In genomic region chr1:150322310-150322709, GRCh38 we compare ENCODE assay signal across 8 cellular contexts. TPM values are rescaled to one million over a fixed set of nuclear protein-coding genes. Genes with fewer than 3 reads are reported as not detected.
DNase-seq lines count a peak whose midpoint lies in the region; ATAC-seq, FAIRE-seq and TF ChIP-seq lines count a peak whose summit lies in the region.

No MANE protein-coding gene starts in this region.

- H3K4me3 Mint-ChIP-seq in activated CD8-positive, alpha-beta memory T cell treated with anti-CD3 and anti-CD28 coated beads, Interleukin-2, amount 10 ng/mL, durations not matched to agents 7 days and 5 days, result peak overlapping the region; percentile 94
- H3K4me3 Mint-ChIP-seq in WTC11, result peak overlapping the region; percentile 99

- no peaks in the 10 kb centered on the region for H3K9me3 ChIP-seq in right cardiac atrium (ENCODE audit: control insufficient read depth, low read length)
- H3K9me3 ChIP-seq in stomach smooth muscle (ENCODE audit: control insufficient read depth in 2 of 2, low read length in 2 of 2), result no peaks in the 10 kb centered on the region

- peaks cover 33% of the 10 kb centered on the region for H3K4me1 Mint-ChIP-seq in activated CD8-positive, alpha-beta memory T cell treated with anti-CD3 and anti-CD28 coated beads, Interleukin-2, amount 10 ng/mL, durations not matched to agents 7 days and 5 days
- H3K4me1 Mint-ChIP-seq in WTC11, result peaks cover 5% of the 10 kb centered on the region

- WGBS in right cardiac atrium, result 84% methylated on average over 3 of the region's 3 CpGs

- intact Hi-C loops in right cardiac atrium (cut with DNase I), result loop anchor here in 1 of 4 donors (10.0 kb wide), 1 partner anchor 68 kb away; the partner anchor contains the start of gene CA14

- FAIRE-seq in RCC 7860 (lab: Jason Lieb, UNC), result no peak

- CTCF ChIA-PET in activated CD8-positive, alpha-beta memory T cell treated with anti-CD3 and anti-CD28 coated beads, Interleukin-2, amount 10 ng/mL, durations not matched to agents 7 days and 5 days (lab: Charles Lee), result interaction anchor here (0.6 to 1.1 kb wide), 5 partner anchors 16 to 66 kb away, joined by 3 to 6 read pairs (median 3); no protein-coding TSS in a partner anchor
- CTCF ChIA-PET in WTC11 (lab: Charles Lee), result no interaction called here

- DNase-seq in activated CD8-positive, alpha-beta memory T cell treated with anti-CD3 and anti-CD28 coated beads, Interleukin-2, amount 10 ng/mL, durations not matched to agents 7 days and 5 days, result peak; percentile 54
- DNase-seq in activated CD8-positive, alpha-beta memory T cell treated with anti-CD3 and anti-CD28 coated beads, Interleukin-2, amount 50 U/mL, for 4 hours, result no peak
- DNase-seq in WTC11 (ENCODE audit: low spot score), result no peak
- DNase-seq in right cardiac atrium, result no peak
- DNase-seq in RCC 7860 (ENCODE audit: low spot score), result no peak
- no peak for DNase-seq in NCI-H187 (lab: John Stamatoyannopoulos, UW)

- peak; percentile 29 for ATAC-seq in activated CD8-positive, alpha-beta memory T cell treated with anti-CD3 and anti-CD28 coated beads, Interleukin-2, amount 10 ng/mL, durations not matched to agents 7 days and 5 days
- ATAC-seq in WTC11, result no peak
- ATAC-seq in right cardiac atrium, result no peak
- ATAC-seq in HG03378 (IDR thresholded peaks at IDR 0.05; ENCODE audit: unreplicated experiment), result no peak

- H3K4me1 ChIP-seq in right cardiac atrium (ENCODE audit: control insufficient read depth, insufficient read depth, low read length) (no peaks in the 10 kb centered on the region), stomach smooth muscle (ENCODE audit: control insufficient read depth, insufficient read depth, low read length) (peaks cover 8% of the 10 kb centered on the region)

- H3K9ac ChIP-seq in stomach smooth muscle (ENCODE audit: low read length in 2 of 2), result peak overlapping the region; percentile 92 to 93

- POLR2A ChIA-PET in WTC11 (lab: Charles Lee), result no interaction called here

- H3K27ac Mint-ChIP-seq in activated CD8-positive, alpha-beta memory T cell treated with anti-CD3 and anti-CD28 coated beads, Interleukin-2, amount 10 ng/mL, durations not matched to agents 7 days and 5 days, result peak overlapping the region; percentile 97
- peak overlapping the region; percentile 60; the same call in 1 of the 2 replicates for H3K27ac Mint-ChIP-seq in WTC11

- no peaks in the 10 kb centered on the region for H3K27me3 Mint-ChIP-seq in activated CD8-positive, alpha-beta memory T cell treated with anti-CD3 and anti-CD28 coated beads, Interleukin-2, amount 10 ng/mL, durations not matched to agents 7 days and 5 days
- no peaks in the 10 kb centered on the region for H3K27me3 Mint-ChIP-seq in WTC11 (ENCODE audit: low read depth)

- no peaks in the 10 kb centered on the region for H3K9me3 Mint-ChIP-seq in activated CD8-positive, alpha-beta memory T cell treated with anti-CD3 and anti-CD28 coated beads, Interleukin-2, amount 10 ng/mL, durations not matched to agents 7 days and 5 days (ENCODE audit: low read depth)
- H3K9me3 Mint-ChIP-seq in WTC11, result no peaks in the 10 kb centered on the region

- peaks cover 32% of the 10 kb centered on the region for H3K36me3 Mint-ChIP-seq in activated CD8-positive, alpha-beta memory T cell treated with anti-CD3 and anti-CD28 coated beads, Interleukin-2, amount 10 ng/mL, durations not matched to agents 7 days and 5 days
- H3K36me3 Mint-ChIP-seq in WTC11, result peaks cover 30% of the 10 kb centered on the region

- peaks cover 15 to 24% of the 10 kb centered on the region in 2 donors for H3K36me3 ChIP-seq in stomach smooth muscle (ENCODE audit: control insufficient read depth in 2 of 2, insufficient read depth in 2 of 2, low read length in 2 of 2)

- H3K4me3 ChIP-seq in right cardiac atrium (ENCODE audit: low read length) (peak overlapping the region; percentile 66), stomach smooth muscle (ENCODE audit: low read length in 2 of 2) (peak overlapping the region; percentile 96 to 99)

- H3K27me3 ChIP-seq in right cardiac atrium (ENCODE audit: control insufficient read depth, insufficient read depth) (no peaks in the 10 kb centered on the region), stomach smooth muscle (ENCODE audit: control insufficient read depth in 1 of 2, insufficient read depth in 2 of 2, low read length in 2 of 2) (no peaks in the 10 kb centered on the region)

- TF ChIP-seq CTCF in WTC11 (IDR thresholded peaks at IDR 0.05), result no peak

- H3K27ac ChIP-seq in right cardiac atrium (ENCODE audit: low read length) (no peak overlapping the region), stomach smooth muscle (ENCODE audit: low read length) (no peak overlapping the region)

TF ChIP-seq in WTC11, 78 proteins besides CTCF, POLR2A, EP300 and RAD21 (continues in another document):
- TF ChIP-seq ATF6 (CRISPR knock-in tag; IDR thresholded peaks at IDR 0.05) (no peak), ETV6 (CRISPR knock-in tag; IDR thresholded peaks at IDR 0.05) (no peak), MYBL2 (CRISPR knock-in tag; IDR thresholded peaks at IDR 0.05) (no peak), GABPB1 (CRISPR knock-in tag; IDR thresholded peaks at IDR 0.05) (no peak), ZSCAN18 (CRISPR knock-in tag; IDR thresholded peaks at IDR 0.05) (no peak), ZNF263 (CRISPR knock-in tag; IDR thresholded peaks at IDR 0.05; ENCODE audit: low read depth) (no peak), ZNF416 (CRISPR knock-in tag; IDR thresholded peaks at IDR 0.05) (no peak), ESRRA (CRISPR knock-in tag; IDR thresholded peaks at IDR 0.05; ENCODE audit: borderline replicate concordance) (no peak)

RNA-seq across cellular contexts. Expression of gene PRPF3, which starts 1.0 kb away (rescaled TPM):
- 10 to 100 TPM; 72.5 to 76.2 TPM for total RNA-seq in activated CD8-positive, alpha-beta memory T cell treated with anti-CD3 and anti-CD28 coated beads, Interleukin-2, amount 10 ng/mL, durations not matched to agents 7 days and 5 days
- 56.7 to 67.8 TPM (median 60.3 TPM) in 3 replicates for total RNA-seq in WTC11 (2021)
- total RNA-seq in right cardiac atrium, result 10 to 100 TPM; 21.8 to 27.0 (median 26.0) TPM
- polyA plus RNA-seq in right cardiac atrium, result 19.4 TPM

RNA-seq across cellular contexts. Expression of gene MRPS21, which starts 28.6 kb away (rescaled TPM):
- 10 to 100 TPM; 70.9 to 82.8 TPM for total RNA-seq in activated CD8-positive, alpha-beta memory T cell treated with anti-CD3 and anti-CD28 coated beads, Interleukin-2, amount 10 ng/mL, durations not matched to agents 7 days and 5 days
- total RNA-seq in WTC11 (2021) (100 to 105 TPM (median 100 TPM) in 3 replicates), right cardiac atrium (10 to 100 TPM; 64.5 to 81.4 (median 72.6) TPM)
- polyA plus RNA-seq in right cardiac atrium, result 110 TPM

RNA-seq across cellular contexts. Expression of gene CIART, which starts 40.0 kb away (rescaled TPM):
- 1 to 10 TPM in 1 of 2 experiments, under 1 TPM in 1; 0.44 to 1.7 TPM for total RNA-seq in activated CD8-positive, alpha-beta memory T cell treated with anti-CD3 and anti-CD28 coated beads, Interleukin-2, amount 10 ng/mL, durations not matched to agents 7 days and 5 days
- 7.8 to 10.5 TPM (median 8.1 TPM) in 3 replicates for total RNA-seq in WTC11 (2021)
- total RNA-seq in right cardiac atrium, result 10 to 100 TPM in 3 of 4 donors, 1 to 10 TPM in 1; 5.5 to 20.4 (median 11.4) TPM
- 14.1 TPM for polyA plus RNA-seq in right cardiac atrium

RNA-seq across cellular contexts. Expression of gene RPRD2, which starts 41.6 kb away (rescaled TPM):
- total RNA-seq in activated CD8-positive, alpha-beta memory T cell treated with anti-CD3 and anti-CD28 coated beads, Interleukin-2, amount 10 ng/mL, durations not matched to agents 7 days and 5 days, result 10 to 100 TPM; 28.1 to 28.5 TPM
- total RNA-seq in WTC11 (2021) (25.4 to 26.4 TPM (median 26.1 TPM) in 3 replicates), right cardiac atrium (10 to 100 TPM; 24.5 to 32.4 (median 26.7) TPM)
- 10.0 TPM for polyA plus RNA-seq in right cardiac atrium

RNA-seq across cellular contexts. Expression of gene C1orf54, which starts 49.7 kb away (rescaled TPM):
- 1 to 10 TPM in 1 of 2 experiments, under 1 TPM in 1; 0.40 to 1.8 TPM for total RNA-seq in activated CD8-positive, alpha-beta memory T cell treated with anti-CD3 and anti-CD28 coated beads, Interleukin-2, amount 10 ng/mL, durations not matched to agents 7 days and 5 days
- 10.3 to 19.0 TPM (median 18.0 TPM) in 3 replicates for total RNA-seq in WTC11 (2021)
- 10 to 100 TPM; 10.4 to 12.0 (median 10.6) TPM for total RNA-seq in right cardiac atrium
- polyA plus RNA-seq in right cardiac atrium, result 15.6 TPM
